1 cellular context compared by ENCODE assay signal in genomic region chrX:1453951-1454785, GRCh38.
TF ChIP-seq lines count a peak whose summit lies in the region.

No MANE protein-coding gene starts in this region.

TF ChIP-seq in HEK293, 187 proteins besides CTCF, POLR2A, EP300 and RAD21 (continued from another document and continues in another):
- TF ChIP-seq ZNF404 (tag by site-specific recombination; IDR thresholded peaks at IDR 0.05) (no peak), EGR2 (tag by site-specific recombination; IDR thresholded peaks at IDR 0.05; ENCODE audit: low read depth) (no peak), ZBTB1 (tag by site-specific recombination; IDR thresholded peaks at IDR 0.05) (no peak), ZNF292 (tag by site-specific recombination; IDR thresholded peaks at IDR 0.05; ENCODE audit: borderline replicate concordance, low read depth) (no peak), KLF9 (tag by site-specific recombination; IDR thresholded peaks at IDR 0.05; ENCODE audit: low read depth) (0 out of 2 replicates have a peak, but pooled peaks have one; percentile 19), ZNF37A (tag by site-specific recombination; IDR thresholded peaks at IDR 0.05) (no peak), ZNF629 (tag by site-specific recombination; IDR thresholded peaks at IDR 0.05) (no peak), ZEB2 (tag by site-specific recombination; IDR thresholded peaks at IDR 0.05) (no peak), ZNF10 (tag by site-specific recombination; IDR thresholded peaks at IDR 0.05) (no peak), SP7 (tag by site-specific recombination; IDR thresholded peaks at IDR 0.05) (no peak), ZNF513 (tag by site-specific recombination; IDR thresholded peaks at IDR 0.05) (no peak), GLIS1 (tag by site-specific recombination; IDR thresholded peaks at IDR 0.05) (peak; percentile 79), ZNF449 (tag by site-specific recombination; IDR thresholded peaks at IDR 0.05) (no peak), ZNF302 (tag by site-specific recombination; IDR thresholded peaks at IDR 0.05; ENCODE audit: low read depth) (no peak), ZNF660 (tag by site-specific recombination; IDR thresholded peaks at IDR 0.05) (no peak), ZBTB48 (tag by site-specific recombination; IDR thresholded peaks at IDR 0.05) (0 out of 2 replicates have a peak, but pooled peaks have one; percentile 29), ZNF560 (tag by site-specific recombination; IDR thresholded peaks at IDR 0.05; ENCODE audit: borderline replicate concordance) (no peak), ZNF658 (tag by site-specific recombination; IDR thresholded peaks at IDR 0.05) (no peak), REST (tag by site-specific recombination; IDR thresholded peaks at IDR 0.05) (no peak), ZBTB7A (tag by site-specific recombination; IDR thresholded peaks at IDR 0.05; ENCODE audit: low read depth) (0 out of 2 replicates have a peak, but pooled peaks have one; percentile 75), RBAK (tag by site-specific recombination; IDR thresholded peaks at IDR 0.05) (no peak), ZNF48 (tag by site-specific recombination; IDR thresholded peaks at IDR 0.05) (no peak), ZNF121 (tag by site-specific recombination; IDR thresholded peaks at IDR 0.05) (no peak), KLF16 (tag by site-specific recombination; IDR thresholded peaks at IDR 0.05) (no peak), ZNF2 (tag by site-specific recombination; IDR thresholded peaks at IDR 0.05) (no peak), SP3 (tag by site-specific recombination; IDR thresholded peaks at IDR 0.05) (peak; percentile 60), KLF1 (tag by site-specific recombination; IDR thresholded peaks at IDR 0.05) (peak; percentile 70), ZBTB8A (tag by site-specific recombination; IDR thresholded peaks at IDR 0.05) (peak; percentile 86), ZNF223 (tag by site-specific recombination; IDR thresholded peaks at IDR 0.05) (no peak), ZIC2 (tag by site-specific recombination; IDR thresholded peaks at IDR 0.05) (peak; percentile 70), ZNF202 (tag by site-specific recombination; IDR thresholded peaks at IDR 0.05; ENCODE audit: borderline replicate concordance) (no peak), MYNN (tag by site-specific recombination; IDR thresholded peaks at IDR 0.05; ENCODE audit: borderline replicate concordance) (no peak), ZNF626 (tag by site-specific recombination; IDR thresholded peaks at IDR 0.05) (no peak), ZNF654 (tag by site-specific recombination; IDR thresholded peaks at IDR 0.05; ENCODE audit: low read depth) (no peak; the same call in none of the 2 replicates), PBX3 (CRISPR knock-in tag; IDR thresholded peaks at IDR 0.05) (peak; percentile 50; the same call in 1 of the 2 replicates), OVOL3 (tag by site-specific recombination; IDR thresholded peaks at IDR 0.05) (no peak), ZNF473 (tag by site-specific recombination; IDR thresholded peaks at IDR 0.05) (no peak), ZNF394 (tag by site-specific recombination; IDR thresholded peaks at IDR 0.05; ENCODE audit: borderline replicate concordance) (no peak), ZNF23 (tag by site-specific recombination; IDR thresholded peaks at IDR 0.05; ENCODE audit: borderline replicate concordance) (no peak)
- TF ChIP-seq, protein P1, sequence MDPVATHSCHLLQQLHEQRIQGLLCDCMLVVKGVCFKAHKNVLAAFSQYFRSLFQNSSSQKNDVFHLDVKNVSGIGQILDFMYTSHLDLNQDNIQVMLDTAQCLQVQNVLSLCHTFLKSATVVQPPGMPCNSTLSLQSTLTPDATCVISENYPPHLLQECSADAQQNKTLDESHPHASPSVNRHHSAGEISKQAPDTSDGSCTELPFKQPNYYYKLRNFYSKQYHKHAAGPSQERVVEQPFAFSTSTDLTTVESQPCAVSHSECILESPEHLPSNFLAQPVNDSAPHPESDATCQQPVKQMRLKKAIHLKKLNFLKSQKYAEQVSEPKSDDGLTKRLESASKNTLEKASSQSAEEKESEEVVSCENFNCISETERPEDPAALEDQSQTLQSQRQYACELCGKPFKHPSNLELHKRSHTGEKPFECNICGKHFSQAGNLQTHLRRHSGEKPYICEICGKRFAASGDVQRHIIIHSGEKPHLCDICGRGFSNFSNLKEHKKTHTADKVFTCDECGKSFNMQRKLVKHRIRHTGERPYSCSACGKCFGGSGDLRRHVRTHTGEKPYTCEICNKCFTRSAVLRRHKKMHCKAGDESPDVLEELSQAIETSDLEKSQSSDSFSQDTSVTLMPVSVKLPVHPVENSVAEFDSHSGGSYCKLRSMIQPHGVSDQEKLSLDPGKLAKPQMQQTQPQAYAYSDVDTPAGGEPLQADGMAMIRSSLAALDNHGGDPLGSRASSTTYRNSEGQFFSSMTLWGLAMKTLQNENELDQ (tag by site-specific recombination; IDR thresholded peaks at IDR 0.05; ENCODE audit: low read depth), result no peak
- TF ChIP-seq, protein P2, sequence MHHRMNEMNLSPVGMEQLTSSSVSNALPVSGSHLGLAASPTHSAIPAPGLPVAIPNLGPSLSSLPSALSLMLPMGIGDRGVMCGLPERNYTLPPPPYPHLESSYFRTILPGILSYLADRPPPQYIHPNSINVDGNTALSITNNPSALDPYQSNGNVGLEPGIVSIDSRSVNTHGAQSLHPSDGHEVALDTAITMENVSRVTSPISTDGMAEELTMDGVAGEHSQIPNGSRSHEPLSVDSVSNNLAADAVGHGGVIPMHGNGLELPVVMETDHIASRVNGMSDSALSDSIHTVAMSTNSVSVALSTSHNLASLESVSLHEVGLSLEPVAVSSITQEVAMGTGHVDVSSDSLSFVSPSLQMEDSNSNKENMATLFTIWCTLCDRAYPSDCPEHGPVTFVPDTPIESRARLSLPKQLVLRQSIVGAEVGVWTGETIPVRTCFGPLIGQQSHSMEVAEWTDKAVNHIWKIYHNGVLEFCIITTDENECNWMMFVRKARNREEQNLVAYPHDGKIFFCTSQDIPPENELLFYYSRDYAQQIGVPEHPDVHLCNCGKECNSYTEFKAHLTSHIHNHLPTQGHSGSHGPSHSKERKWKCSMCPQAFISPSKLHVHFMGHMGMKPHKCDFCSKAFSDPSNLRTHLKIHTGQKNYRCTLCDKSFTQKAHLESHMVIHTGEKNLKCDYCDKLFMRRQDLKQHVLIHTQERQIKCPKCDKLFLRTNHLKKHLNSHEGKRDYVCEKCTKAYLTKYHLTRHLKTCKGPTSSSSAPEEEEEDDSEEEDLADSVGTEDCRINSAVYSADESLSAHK (tag by site-specific recombination; IDR thresholded peaks at IDR 0.05), result no peak
- TF ChIP-seq, protein P3, sequence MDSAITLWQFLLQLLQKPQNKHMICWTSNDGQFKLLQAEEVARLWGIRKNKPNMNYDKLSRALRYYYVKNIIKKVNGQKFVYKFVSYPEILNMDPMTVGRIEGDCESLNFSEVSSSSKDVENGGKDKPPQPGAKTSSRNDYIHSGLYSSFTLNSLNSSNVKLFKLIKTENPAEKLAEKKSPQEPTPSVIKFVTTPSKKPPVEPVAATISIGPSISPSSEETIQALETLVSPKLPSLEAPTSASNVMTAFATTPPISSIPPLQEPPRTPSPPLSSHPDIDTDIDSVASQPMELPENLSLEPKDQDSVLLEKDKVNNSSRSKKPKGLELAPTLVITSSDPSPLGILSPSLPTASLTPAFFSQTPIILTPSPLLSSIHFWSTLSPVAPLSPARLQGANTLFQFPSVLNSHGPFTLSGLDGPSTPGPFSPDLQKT (IDR thresholded peaks at IDR 0.05; ENCODE audit: borderline replicate concordance, low read depth, low read length), result no peak
- TF ChIP-seq, protein P4, sequence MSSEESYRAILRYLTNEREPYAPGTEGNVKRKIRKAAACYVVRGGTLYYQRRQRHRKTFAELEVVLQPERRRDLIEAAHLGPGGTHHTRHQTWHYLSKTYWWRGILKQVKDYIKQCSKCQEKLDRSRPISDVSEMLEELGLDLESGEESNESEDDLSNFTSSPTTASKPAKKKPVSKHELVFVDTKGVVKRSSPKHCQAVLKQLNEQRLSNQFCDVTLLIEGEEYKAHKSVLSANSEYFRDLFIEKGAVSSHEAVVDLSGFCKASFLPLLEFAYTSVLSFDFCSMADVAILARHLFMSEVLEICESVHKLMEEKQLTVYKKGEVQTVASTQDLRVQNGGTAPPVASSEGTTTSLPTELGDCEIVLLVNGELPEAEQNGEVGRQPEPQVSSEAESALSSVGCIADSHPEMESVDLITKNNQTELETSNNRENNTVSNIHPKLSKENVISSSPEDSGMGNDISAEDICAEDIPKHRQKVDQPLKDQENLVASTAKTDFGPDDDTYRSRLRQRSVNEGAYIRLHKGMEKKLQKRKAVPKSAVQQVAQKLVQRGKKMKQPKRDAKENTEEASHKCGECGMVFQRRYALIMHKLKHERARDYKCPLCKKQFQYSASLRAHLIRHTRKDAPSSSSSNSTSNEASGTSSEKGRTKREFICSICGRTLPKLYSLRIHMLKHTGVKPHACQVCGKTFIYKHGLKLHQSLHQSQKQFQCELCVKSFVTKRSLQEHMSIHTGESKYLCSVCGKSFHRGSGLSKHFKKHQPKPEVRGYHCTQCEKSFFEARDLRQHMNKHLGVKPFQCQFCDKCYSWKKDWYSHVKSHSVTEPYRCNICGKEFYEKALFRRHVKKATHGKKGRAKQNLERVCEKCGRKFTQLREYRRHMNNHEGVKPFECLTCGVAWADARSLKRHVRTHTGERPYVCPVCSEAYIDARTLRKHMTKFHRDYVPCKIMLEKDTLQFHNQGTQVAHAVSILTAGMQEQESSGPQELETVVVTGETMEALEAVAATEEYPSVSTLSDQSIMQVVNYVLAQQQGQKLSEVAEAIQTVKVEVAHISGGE (tag by site-specific recombination; conservative IDR thresholded peaks at IDR 0.05; ENCODE audit: low read depth), result no peak
- TF ChIP-seq, protein P5, sequence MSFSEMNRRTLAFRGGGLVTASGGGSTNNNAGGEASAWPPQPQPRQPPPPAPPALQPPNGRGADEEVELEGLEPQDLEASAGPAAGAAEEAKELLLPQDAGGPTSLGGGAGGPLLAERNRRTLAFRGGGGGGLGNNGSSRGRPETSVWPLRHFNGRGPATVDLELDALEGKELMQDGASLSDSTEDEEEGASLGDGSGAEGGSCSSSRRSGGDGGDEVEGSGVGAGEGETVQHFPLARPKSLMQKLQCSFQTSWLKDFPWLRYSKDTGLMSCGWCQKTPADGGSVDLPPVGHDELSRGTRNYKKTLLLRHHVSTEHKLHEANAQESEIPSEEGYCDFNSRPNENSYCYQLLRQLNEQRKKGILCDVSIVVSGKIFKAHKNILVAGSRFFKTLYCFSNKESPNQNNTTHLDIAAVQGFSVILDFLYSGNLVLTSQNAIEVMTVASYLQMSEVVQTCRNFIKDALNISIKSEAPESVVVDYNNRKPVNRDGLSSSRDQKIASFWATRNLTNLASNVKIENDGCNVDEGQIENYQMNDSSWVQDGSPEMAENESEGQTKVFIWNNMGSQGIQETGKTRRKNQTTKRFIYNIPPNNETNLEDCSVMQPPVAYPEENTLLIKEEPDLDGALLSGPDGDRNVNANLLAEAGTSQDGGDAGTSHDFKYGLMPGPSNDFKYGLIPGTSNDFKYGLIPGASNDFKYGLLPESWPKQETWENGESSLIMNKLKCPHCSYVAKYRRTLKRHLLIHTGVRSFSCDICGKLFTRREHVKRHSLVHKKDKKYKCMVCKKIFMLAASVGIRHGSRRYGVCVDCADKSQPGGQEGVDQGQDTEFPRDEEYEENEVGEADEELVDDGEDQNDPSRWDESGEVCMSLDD (tag by site-specific recombination; IDR thresholded peaks at IDR 0.05), result peak; percentile 87
